Comparison of ENCODE assay signal across 8 cellular contexts in the genomic region with DNA sequence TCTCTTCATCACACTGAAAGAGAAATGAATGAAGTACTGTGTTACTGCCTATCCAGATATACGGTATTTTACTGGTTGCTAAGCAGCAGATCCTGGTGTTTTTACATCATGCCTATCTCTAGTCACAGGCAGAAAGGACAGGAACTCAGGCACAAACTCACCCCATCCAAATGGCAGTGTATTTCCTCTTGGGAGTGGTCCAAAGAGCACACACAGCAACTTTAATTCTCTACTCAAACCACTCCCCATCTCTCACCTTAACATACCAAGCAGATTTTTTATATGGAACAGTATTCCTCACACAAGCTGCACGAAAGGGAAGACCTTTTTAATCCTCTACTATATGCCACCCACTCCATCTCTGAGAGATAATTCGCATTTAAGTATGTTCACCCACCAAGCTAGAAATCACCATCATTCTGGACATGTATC. TPM values are rescaled to one million over a fixed set of nuclear protein-coding genes. Genes with fewer than 3 reads are reported as not detected.
DNase-seq lines count a peak whose midpoint lies in the region; ATAC-seq, FAIRE-seq and TF ChIP-seq lines count a peak whose summit lies in the region.

No MANE protein-coding gene starts in this region.

- no peak for TF ChIP-seq POLR2A in A549 (IDR thresholded peaks at IDR 0.05; ENCODE audit: low read length)

- H4K91ac ChIP-seq in mesenchymal stem cell (ENCODE audit: low read length) = no peak overlapping the region

- H3K4me3 ChIP-seq in A549 (no peak overlapping the region), coronary artery (peak overlapping the region; percentile 32), mesenchymal stem cell (ENCODE audit: insufficient read depth in 1 of 2, low read depth in 1 of 2, low read length in 2 of 2) (no peak overlapping the region)

- whole genome bisulfite sequencing in A549 (ENCODE audit: missing lambda C conversion rate) = 41% methylated on average over 3 of the region's 3 CpGs
- whole genome bisulfite sequencing in mesenchymal stem cell = 62% methylated on average over 3 of the region's 3 CpGs

- H2AFZ ChIP-seq in mesenchymal stem cell (ENCODE audit: low read depth, low read length) = no peak overlapping the region

- no peak overlapping the region for H2BK12ac ChIP-seq in mesenchymal stem cell (ENCODE audit: low read length in 2 of 2)

- ATAC-seq in A549 (peak; percentile 77 to 79), GM21526 (IDR thresholded peaks at IDR 0.05; ENCODE audit: low FRiP score, unreplicated experiment) (no peak), GM18909 (IDR thresholded peaks at IDR 0.05; ENCODE audit: poor library complexity, unreplicated experiment) (no peak), GM18870 (IDR thresholded peaks at IDR 0.05; ENCODE audit: unreplicated experiment) (no peak), HG03469 (IDR thresholded peaks at IDR 0.05; ENCODE audit: unreplicated experiment) (no peak)

- H3K79me1 ChIP-seq in mesenchymal stem cell (replicated peaks; ENCODE audit: low read length, poor library complexity, severe bottlenecking) = peaks cover 13% of the 10 kb centered on the region

- H3K27ac ChIP-seq in A549 = peak overlapping the region in 1 of 2 experiments; percentile 77; a peak in 3 of 6 replicates
- peak overlapping the region; percentile 46 to 77 for H3K27ac ChIP-seq in coronary artery
- H3K27ac ChIP-seq in mesenchymal stem cell (ENCODE audit: low read length, poor library complexity, severe bottlenecking) = peak overlapping the region; percentile 82

- H3K9ac ChIP-seq in mesenchymal stem cell (ENCODE audit: low read length) = peak overlapping the region; percentile 94

- peaks cover 12 to 19% of the 10 kb centered on the region in 2 experiments for H3K36me3 ChIP-seq in mesenchymal stem cell (ENCODE audit: control insufficient read depth in 1 of 2, insufficient read depth in 2 of 2, low read depth in 1 of 2, low read length in 2 of 2)

- peak overlapping the region; percentile 16 for H2AK5ac ChIP-seq in mesenchymal stem cell (ENCODE audit: low read length, severe bottlenecking)

- H2BK5ac ChIP-seq in mesenchymal stem cell (ENCODE audit: low read depth, low read length, poor library complexity, severe bottlenecking) = peak overlapping the region; percentile 31

- FAIRE-seq in A549 (lab: Jason Lieb, UNC) = no peak

- H4K8ac ChIP-seq in mesenchymal stem cell (ENCODE audit: low read length) = no peak overlapping the region

- POLR2A ChIA-PET in A549 (lab: Yijun Ruan, JAX) = interaction anchor here (0.5 kb wide), 1 partner anchor 36 kb away, joined by 3 read pairs; no protein-coding TSS in a partner anchor

- no peak overlapping the region for H3K14ac ChIP-seq in mesenchymal stem cell (ENCODE audit: low read length in 2 of 2)

- H3K18ac ChIP-seq in mesenchymal stem cell (ENCODE audit: low read depth in 1 of 2, low read length in 2 of 2) = no peak overlapping the region

- TF ChIP-seq RAD21 in A549 (conservative IDR thresholded peaks at IDR 0.05 in 1 of 2, IDR thresholded peaks at IDR 0.05 in 1 of 2) = no peak

- TF ChIP-seq CTCF in A549 (IDR thresholded peaks at IDR 0.05) = no peak
- no peak for TF ChIP-seq CTCF in coronary artery (IDR thresholded peaks at IDR 0.05)

- no peaks in the 10 kb centered on the region for H3K27me3 ChIP-seq in mesenchymal stem cell (ENCODE audit: control insufficient read depth in 1 of 2, insufficient read depth in 1 of 2, low read length in 2 of 2)

- no peaks in the 10 kb centered on the region for H3K9me3 ChIP-seq in A549
- H3K9me3 ChIP-seq in mesenchymal stem cell (ENCODE audit: control insufficient read depth, low read length) = no peaks in the 10 kb centered on the region

- no peak overlapping the region for H2BK15ac ChIP-seq in mesenchymal stem cell (ENCODE audit: low read depth, poor library complexity, severe bottlenecking)

- no peak overlapping the region for H2BK120ac ChIP-seq in mesenchymal stem cell (ENCODE audit: low read depth, low read length)

- CTCF ChIA-PET in A549 (lab: Yijun Ruan, JAX) = interaction anchor here (1.1 to 1.7 kb wide), 2 partner anchors 15 to 46 kb away, joined by 3 to 5 read pairs; no protein-coding TSS in a partner anchor

- peak; percentile 48 to 67 for DNase-seq in A549 (ENCODE audit: low read depth in 1 of 2, low spot score in 1 of 2)
- DNase-seq in NCI-H2029 (lab: John Stamatoyannopoulos, UW) = peak; percentile 41
- no peak for DNase-seq in coronary artery (ENCODE audit: low spot score)
- peak; percentile 88 for DNase-seq in mesenchymal stem cell

- H3K4me1 ChIP-seq in A549 (peaks cover 41% of the 10 kb centered on the region), mesenchymal stem cell (ENCODE audit: control insufficient read depth, insufficient read depth, low read depth, low read length) (peaks cover 2% of the 10 kb centered on the region)

- H3K4me2 ChIP-seq in A549 = peak overlapping the region; percentile 42
- H3K4me2 ChIP-seq in mesenchymal stem cell (ENCODE audit: low read length, poor library complexity, severe bottlenecking) = no peak overlapping the region

- H3K4ac ChIP-seq in mesenchymal stem cell (ENCODE audit: low read depth in 1 of 2, low read length in 2 of 2) = no peak overlapping the region

- no peak overlapping the region for H3K23ac ChIP-seq in mesenchymal stem cell (ENCODE audit: low read length in 2 of 2)

- TF ChIP-seq EP300 in A549 (IDR thresholded peaks at IDR 0.05) = no peak

TF ChIP-seq in A549, 52 proteins besides CTCF, POLR2A, EP300 and RAD21:
- TF ChIP-seq GATA3 (IDR thresholded peaks at IDR 0.05; ENCODE audit: borderline replicate concordance) (no peak), POLR2AphosphoS2 (conservative IDR thresholded peaks at IDR 0.05; ENCODE audit: low read length) (no peak), CHD4 (IDR thresholded peaks at IDR 0.05; ENCODE audit: borderline replicate concordance) (no peak), MAFK (IDR thresholded peaks at IDR 0.05; ENCODE audit: partially characterized antibody) (peak; percentile 49)

RNA-seq across cellular contexts. Expression of a gene that starts 27.3 kb away (rescaled TPM):
- polyA plus RNA-seq in A549 (2011; rRNA removed) (46.9 and 51.3 TPM in 2 replicates), A549 (2017; fragmentation: RNase III; extraction: RNeasy Plus Mini Kit Qiagen cat#74134 plus additional on column Dnase treatment) (22.5 to 25.0 TPM (median 24.4 TPM) in 3 replicates)
- polyA plus RNA-seq in A549 (2012; cell fraction: cytosol; rRNA removed) = 13.9 and 18.4 TPM in 2 replicates
- polyA plus RNA-seq in A549 (2012; cell fraction: nucleus; rRNA removed) = 33.5 and 35.1 TPM in 2 replicates
- 60.8 and 77.2 TPM in 2 replicates for polyA minus RNA-seq in A549 (2011; rRNA and poly(A)+ RNA removed)
- 75.1 TPM for polyA plus RNA-seq in mesenchymal stem cell (2013, experiment 1 of 2)
- 72.4 TPM for polyA plus RNA-seq in mesenchymal stem cell (2013, experiment 2 of 2)

Comparison
In these comparisons a context has a peak if more than half of its experiments do, and no peak if none do; other contexts are left out.
1. ATAC-seq: peak in A549 (2 of 2); none in GM21526 (single experiment), GM18909 (single experiment), GM18870 (single experiment) and HG03469 (single experiment).